Comparison of ENCODE assay signal across 8 cellular contexts in the genomic region with DNA sequence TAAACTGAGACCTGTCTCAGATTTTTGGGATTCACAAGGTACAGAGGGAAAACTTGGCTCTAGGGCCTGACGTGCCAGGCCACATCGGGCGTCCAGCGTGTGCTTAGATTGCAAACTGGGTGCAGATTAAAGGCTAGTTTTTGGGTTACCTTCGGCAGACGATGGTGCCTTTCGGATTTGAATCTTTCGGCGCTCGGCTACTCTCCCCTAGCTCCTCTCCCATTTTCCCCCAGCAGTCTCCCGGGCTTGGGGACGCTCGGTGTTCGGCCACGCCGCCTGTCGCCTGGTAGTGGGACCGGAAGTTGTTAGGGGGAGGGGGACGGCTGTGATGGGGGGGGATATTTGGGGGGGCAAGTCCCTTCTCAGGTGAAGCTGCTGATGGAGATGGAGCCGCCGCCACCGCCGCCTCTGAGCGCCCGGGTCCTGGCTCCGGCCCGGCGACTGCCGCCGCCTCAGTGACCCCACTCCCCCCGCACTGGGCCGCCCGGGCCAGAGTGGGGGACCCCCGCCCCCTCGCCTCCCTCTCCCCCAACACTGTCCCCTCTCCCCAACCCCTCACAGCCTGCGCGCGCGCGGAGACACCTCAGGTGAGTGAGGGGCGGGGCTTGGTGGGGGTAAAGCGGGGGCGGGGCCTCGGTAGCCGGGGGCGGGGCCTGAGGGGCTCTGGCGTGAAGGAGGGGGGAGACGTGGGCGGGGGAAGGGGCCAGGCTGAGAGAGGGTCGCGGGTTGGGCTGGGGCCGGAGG. TPM values are rescaled to one million over a fixed set of nuclear protein-coding genes. Genes with fewer than 3 reads are reported as not detected.
DNase-seq lines count a peak whose midpoint lies in the region; ATAC-seq and TF ChIP-seq lines count a peak whose summit lies in the region.

No MANE protein-coding gene starts in this region.

- H3K9me3 ChIP-seq in vagina = no peaks in the 10 kb centered on the region

- no peaks in the 10 kb centered on the region for H3K27me3 ChIP-seq in vagina

- DNase-seq in GM04503 (ENCODE audit: low read depth) (peak; percentile 61), NCI-H2029 (lab: John Stamatoyannopoulos, UW) (peak; percentile 90), T1000 (lab: John Stamatoyannopoulos, UW) (peak; percentile 66), astrocyte of the hippocampus (ENCODE audit: low read depth, low spot score) (peak; percentile 93), hypothalamus (lab: John Stamatoyannopoulos, UW) (peak; percentile 35 to 91 (median 78)), renal cortical epithelial cell (ENCODE audit: low read depth) (peak; percentile 73), vagina (ENCODE audit: extremely low spot score in 2 of 2) (no peak)

- H3K27ac ChIP-seq in vagina = peak overlapping the region; percentile 98

- peaks cover 0 to 15% of the 10 kb centered on the region in 2 donors for H3K36me3 ChIP-seq in vagina

- intact Hi-C loops in vagina (cut with DNase I) = no loop called here

- no peak for TF ChIP-seq CTCF in vagina (IDR thresholded peaks at IDR 0.05)

- peak overlapping the region; percentile 85 to 98 for H3K4me3 ChIP-seq in vagina

- no peak for TF ChIP-seq POLR2A in vagina (IDR thresholded peaks at IDR 0.05)

- peaks cover 16% of the 10 kb centered on the region for H3K4me1 ChIP-seq in vagina

- peak; percentile 69 for ATAC-seq in HG02678 (IDR thresholded peaks at IDR 0.05; ENCODE audit: unreplicated experiment)

RNA-seq across cellular contexts. Expression of a gene that starts 10.2 kb away (rescaled TPM):
- 9.6 and 17.2 TPM in 2 replicates for total RNA-seq in renal cortical epithelial cell
- 15.5 TPM for total RNA-seq in vagina

RNA-seq across cellular contexts. Expression of a gene that starts 13.5 kb away (rescaled TPM):
- 1.9 and 3.7 TPM in 2 replicates for total RNA-seq in renal cortical epithelial cell
- 4.4 TPM for total RNA-seq in vagina

RNA-seq across cellular contexts. Expression of a gene that starts 33.4 kb away (rescaled TPM):
- total RNA-seq in renal cortical epithelial cell = 92.9 and 119 TPM in 2 replicates
- total RNA-seq in vagina = 80.5 TPM

RNA-seq across cellular contexts. Expression of a gene that starts 34.4 kb away (rescaled TPM):
- total RNA-seq in renal cortical epithelial cell (119 and 710 TPM in 2 replicates), vagina (597 TPM)

RNA-seq across cellular contexts. Expression of a gene that starts 40.7 kb away (rescaled TPM):
- total RNA-seq in renal cortical epithelial cell = 12.9 and 29.0 TPM in 2 replicates
- 26.0 TPM for total RNA-seq in vagina

Comparison
In these comparisons a context has a peak if more than half of its experiments do, and no peak if none do; other contexts are left out.
1. DNase-seq: peak in GM04503 (single experiment), NCI-H2029 (single experiment), T1000 (single experiment), astrocyte of the hippocampus (single experiment), hypothalamus (51 of 51) and renal cortical epithelial cell (single experiment); none in vagina (0 of 2).